1 cellular context compared by ENCODE assay signal in the genomic region with DNA sequence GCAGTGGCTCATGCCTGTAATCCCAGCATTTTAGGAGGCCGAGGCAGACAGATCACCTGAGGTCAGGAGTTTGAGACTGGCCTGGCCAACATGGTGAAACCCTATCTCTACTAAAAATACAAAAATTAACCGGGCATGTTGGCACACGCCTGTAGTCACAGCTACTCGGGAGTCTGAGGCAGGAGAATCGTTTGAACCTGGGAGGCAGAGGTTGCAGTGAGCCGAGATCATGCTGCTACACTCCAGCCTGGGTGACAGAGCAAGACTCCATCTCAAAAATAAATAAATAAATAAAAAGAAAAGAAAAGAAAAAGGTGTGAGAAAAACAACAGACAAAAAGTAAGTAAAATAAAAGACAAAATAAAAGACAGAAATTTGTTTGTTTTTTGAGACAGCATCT.
TF ChIP-seq lines count a peak whose summit lies in the region.

No MANE protein-coding gene starts in this region.

TF ChIP-seq in HEK293, 187 proteins besides CTCF, POLR2A, EP300 and RAD21:
- TF ChIP-seq ZNF24 (tag by site-specific recombination; IDR thresholded peaks at IDR 0.05): 0 out of 2 replicates have a peak, but pooled peaks have one; percentile 18
- peak; percentile 83; the same call in 1 of the 2 replicates for TF ChIP-seq ZNF394 (tag by site-specific recombination; IDR thresholded peaks at IDR 0.05; ENCODE audit: borderline replicate concordance)
- peak; percentile 44; the same call in 1 of the 2 replicates for TF ChIP-seq GLIS1 (tag by site-specific recombination; IDR thresholded peaks at IDR 0.05)
- peak; percentile 72; the same call in 1 of the 2 replicates for TF ChIP-seq ZNF600 (tag by site-specific recombination; IDR thresholded peaks at IDR 0.05)
- TF ChIP-seq ZNF366 (tag by site-specific recombination; conservative IDR thresholded peaks at IDR 0.05): peak; percentile 71
- TF ChIP-seq ZNF692 (tag by site-specific recombination; IDR thresholded peaks at IDR 0.05): 0 out of 2 replicates have a peak, but pooled peaks have one; percentile 25
- TF ChIP-seq ZNF639 (tag by site-specific recombination; IDR thresholded peaks at IDR 0.05): 0 out of 2 replicates have a peak, but pooled peaks have one; percentile 22
- peak; percentile 76 for TF ChIP-seq ZBTB17 (tag by site-specific recombination; IDR thresholded peaks at IDR 0.05)
- TF ChIP-seq BCL11A (tag by site-specific recombination; IDR thresholded peaks at IDR 0.05; ENCODE audit: low read depth): 0 out of 2 replicates have a peak, but pooled peaks have one; percentile 16
- 0 out of 2 replicates have a peak, but pooled peaks have one; percentile 47 for TF ChIP-seq ZNF391 (tag by site-specific recombination; IDR thresholded peaks at IDR 0.05; ENCODE audit: borderline replicate concordance, low read depth)
- peak; percentile 59; the same call in 1 of the 2 replicates for TF ChIP-seq PRDM10 (tag by site-specific recombination; IDR thresholded peaks at IDR 0.05)
- TF ChIP-seq ZNF335 (tag by site-specific recombination; conservative IDR thresholded peaks at IDR 0.05): peak; percentile 35; the same call in 1 of the 2 replicates
